8 cellular contexts compared by ENCODE assay signal in the genomic region with DNA sequence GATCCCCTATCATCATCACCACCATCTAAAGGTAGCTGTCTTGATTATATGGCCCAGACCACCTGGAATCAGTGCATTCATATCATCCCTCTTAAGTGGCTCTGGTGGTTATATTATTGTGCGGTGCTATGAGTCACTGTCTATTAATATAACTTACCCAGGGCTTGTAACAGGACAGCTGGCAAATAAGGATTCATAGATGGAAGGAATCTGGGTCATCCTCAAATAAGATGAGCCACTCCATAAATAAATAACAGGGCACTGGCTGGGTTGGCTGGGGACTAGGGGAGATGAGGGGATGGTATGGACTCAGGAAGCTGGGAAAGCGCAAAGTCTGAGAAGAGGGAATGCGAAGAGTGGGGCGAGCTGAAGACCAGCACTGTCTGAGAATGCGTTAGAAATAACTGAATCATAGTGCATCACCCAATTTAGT.
A peak's percentile ranks its signal among the peaks of the same experiment; 100 is the strongest.
DNase-seq lines count a peak whose midpoint lies in the region; TF ChIP-seq lines count a peak whose summit lies in the region.
"Had no signal": no experiment of that assay in that cellular context is flagged by ENCODE, and none has a peak within 500 bp of the region (broad histone marks: within the 10 kb centered on the region; RNA-seq: fewer than 3 reads in every experiment).

No MANE protein-coding gene starts in this region.

- CTCF ChIA-PET in HEK293 (lab: Yijun Ruan, JAX): interaction anchor here (0.6 to 0.7 kb wide), 2 partner anchors 12 to 36 kb away, joined by 3 read pairs; no protein-coding TSS in a partner anchor
- CTCF ChIA-PET in RWPE1 (lab: Yijun Ruan, JAX): no interaction called here

- TF ChIP-seq CTCF in HEK293 (tag by site-specific recombination; IDR thresholded peaks at IDR 0.05) (no peak), RWPE1 (conservative IDR thresholded peaks at IDR 0.05; ENCODE audit: low read depth) (no peak)

- H3K9me3 ChIP-seq in HEK293 (ENCODE audit: control insufficient read depth, insufficient read depth, low read depth, low read length) (no peaks in the 10 kb centered on the region), skeletal muscle tissue (ENCODE audit: control insufficient read depth in 3 of 3, low read length in 3 of 3) (no peaks in the 10 kb centered on the region)

- peak; percentile 49 for DNase-seq in RWPE1 (ENCODE audit: low spot score)
- DNase-seq in fibroblast of peridontal ligament (ENCODE audit: extremely low read depth): peak; percentile 28
- no peak for DNase-seq in stimulated activated CD4-positive, alpha-beta T cell treated with anti-CD3 and anti-CD28 coated beads, Interleukin-2, amount 100 ng/mL, for 24 hours
- no peak for DNase-seq in activated CD4-positive, alpha-beta T cell treated with anti-CD3 and anti-CD28 coated beads for 1 hour
- no peak for DNase-seq in erythroblast (lab: John Stamatoyannopoulos, UW)
- DNase-seq: SW 1271 had no signal

- no peak for TF ChIP-seq POLR2A in erythroblast (IDR thresholded peaks at IDR 0.05; ENCODE audit: low read length)

- peak overlapping the region in 2 of 3 donors; percentile 15 to 17 for H3K9ac ChIP-seq in skeletal muscle tissue (ENCODE audit: low read depth in 1 of 3, low read length in 3 of 3)

- H3K4me1 ChIP-seq in HEK293 (ENCODE audit: control insufficient read depth, insufficient read depth, low read length) (no peaks in the 10 kb centered on the region; the same call in 1 of the 2 replicates), skeletal muscle tissue (ENCODE audit: control insufficient read depth in 3 of 3, insufficient read depth in 3 of 3, low read length in 3 of 3) (peaks cover 11 to 27% (median 21%) of the 10 kb centered on the region in 3 donors)

- POLR2A ChIA-PET in HEK293 (lab: Yijun Ruan, JAX) (no interaction called here), RWPE1 (lab: Yijun Ruan, JAX; ENCODE audit: low non-redundant PET) (no interaction called here)

- H3K27ac ChIP-seq in HEK293 (ENCODE audit: extremely low read depth, low read depth, low read length): no peak overlapping the region
- H3K27ac ChIP-seq in RWPE1: no peak overlapping the region
- H3K27ac ChIP-seq in skeletal muscle tissue (ENCODE audit: low read depth, low read length): peak overlapping the region; percentile 91

- no peaks in the 10 kb centered on the region for H3K36me3 ChIP-seq in HEK293 (ENCODE audit: control insufficient read depth in 2 of 2, insufficient read depth in 1 of 2, low read length in 2 of 2)
- no peaks in the 10 kb centered on the region for H3K36me3 ChIP-seq in skeletal muscle tissue (ENCODE audit: control insufficient read depth in 3 of 3, insufficient read depth in 3 of 3, low read length in 3 of 3)

- H3K4me3 ChIP-seq in HEK293 (ENCODE audit: low read depth, low read length): no peak overlapping the region
- H3K4me3 ChIP-seq in skeletal muscle tissue (ENCODE audit: low read length in 3 of 3): peak overlapping the region in 1 of 3 donors; percentile 32

- no peaks in the 10 kb centered on the region for H3K27me3 ChIP-seq in skeletal muscle tissue (ENCODE audit: control insufficient read depth in 3 of 3, insufficient read depth in 3 of 3, low read length in 3 of 3)

TF ChIP-seq in HEK293, 187 proteins besides CTCF, POLR2A, EP300 and RAD21:
- TF ChIP-seq ZFP41 (tag by site-specific recombination; IDR thresholded peaks at IDR 0.05; ENCODE audit: borderline replicate concordance) (no peak), ZNF335 (tag by site-specific recombination; conservative IDR thresholded peaks at IDR 0.05) (0 out of 2 replicates have a peak, but pooled peaks have one; percentile 9), PRDM10 (tag by site-specific recombination; IDR thresholded peaks at IDR 0.05) (peak; percentile 39; the same call in 1 of the 2 replicates), ZBTB48 (tag by site-specific recombination; IDR thresholded peaks at IDR 0.05) (no peak), ZNF366 (tag by site-specific recombination; conservative IDR thresholded peaks at IDR 0.05) (0 out of 2 replicates have a peak, but pooled peaks have one; percentile 42)

Comparison
In these comparisons a context has a peak if more than half of its experiments do, and no peak if none do; other contexts are left out.
1. DNase-seq: peak in RWPE1 (single experiment) and fibroblast of peridontal ligament (single experiment); none in stimulated activated CD4-positive, alpha-beta T cell treated with anti-CD3 and anti-CD28 coated beads, Interleukin-2, amount 100 ng/mL, for 24 hours (0 of 2), activated CD4-positive, alpha-beta T cell treated with anti-CD3 and anti-CD28 coated beads for 1 hour (single experiment) and erythroblast (0 of 2).